In genomic region chr5:79261907-79262306, GRCh38 we compare ENCODE assay signal across 33 cellular contexts. TPM values are rescaled to one million over a fixed set of nuclear protein-coding genes. Genes with fewer than 3 reads are reported as not detected.
A peak's percentile ranks its signal among the peaks of the same experiment; 100 is the strongest.
DNase-seq lines count a peak whose midpoint lies in the region; ATAC-seq and TF ChIP-seq lines count a peak whose summit lies in the region.
"Had no signal": no experiment of that assay in that cellular context is flagged by ENCODE, and none has a peak within 500 bp of the region (broad histone marks: within the 10 kb centered on the region; RNA-seq: fewer than 3 reads in every experiment).

No MANE protein-coding gene starts in this region.

- ATAC-seq in HG03565 (IDR thresholded peaks at IDR 0.05; ENCODE audit: unreplicated experiment) = peak; percentile 59
- ATAC-seq in activated T-helper 17 cell treated with anti-CD3 and anti-CD28 coated beads, Interleukin-2, amount 50 U/mL, for 72 hours (replicated peaks) = peak; percentile 56
- ATAC-seq in naive thymus-derived CD8-positive, alpha-beta T cell = peak; percentile 30 to 62
- ATAC-seq: left lobe of liver; pancreas; stimulated activated memory B cell treated with anti-CD40 and anti-IgM and Interleukin-4, amounts not matched to agents 10 μg/mL and 1 μg/mL and 100 μg/mL, for 72 hours; T-cell; upper lobe of right lung had no signal

- H3K27me3 Mint-ChIP-seq in activated T-helper 17 cell treated with anti-CD3 and anti-CD28 coated beads, Interleukin-2, amount 50 U/mL, for 72 hours = no peaks in the 10 kb centered on the region
- H3K27me3 Mint-ChIP-seq in naive thymus-derived CD8-positive, alpha-beta T cell = no peaks in the 10 kb centered on the region
- H3K27me3 Mint-ChIP-seq in type B pancreatic cell = no peaks in the 10 kb centered on the region
- H3K27me3 Mint-ChIP-seq: memory B cell; stimulated activated memory B cell treated with anti-CD40 and anti-IgM and Interleukin-4, amounts not matched to agents 10 μg/mL and 1 μg/mL and 100 μg/mL, for 72 hours; T-cell had no signal

- no peak overlapping the region for H3K27ac Mint-ChIP-seq in activated T-helper 17 cell treated with anti-CD3 and anti-CD28 coated beads, Interleukin-2, amount 50 U/mL, for 72 hours
- peak overlapping the region in 2 of 10 donors; percentile 6 to 10 for H3K27ac Mint-ChIP-seq in naive thymus-derived CD8-positive, alpha-beta T cell
- H3K27ac Mint-ChIP-seq in type B pancreatic cell = no peak overlapping the region
- H3K27ac Mint-ChIP-seq: activated T-helper 1 cell treated with anti-CD3 and anti-CD28 coated beads, Interleukin-12 subunit alpha, Interleukin-12 subunit beta, Interleukin-2, Interleukin-4 antibody, amounts not matched to agents 30 ng/mL and 10 ng/mL and 1 ng/mL, durations not matched to agents 14 hours and 24 hours and 36 hours; memory B cell; nephron progenitor cell; stimulated activated memory B cell treated with anti-CD40 and anti-IgM and Interleukin-4, amounts not matched to agents 10 μg/mL and 1 μg/mL and 100 μg/mL, for 72 hours; T-cell had no signal

- no peaks in the 10 kb centered on the region for H3K36me3 Mint-ChIP-seq in activated T-helper 17 cell treated with anti-CD3 and anti-CD28 coated beads, Interleukin-2, amount 50 U/mL, for 72 hours (ENCODE audit: low read depth)
- peaks cover 0 to 17% (median 0%) of the 10 kb centered on the region in 3 donors for H3K36me3 Mint-ChIP-seq in naive thymus-derived CD8-positive, alpha-beta T cell
- peaks cover 3% of the 10 kb centered on the region for H3K36me3 Mint-ChIP-seq in type B pancreatic cell
- H3K36me3 Mint-ChIP-seq: stimulated activated memory B cell treated with anti-CD40 and anti-IgM and Interleukin-4, amounts not matched to agents 10 μg/mL and 1 μg/mL and 100 μg/mL, for 72 hours had no signal

- no peak overlapping the region for H3K4me3 Mint-ChIP-seq in activated T-helper 17 cell treated with anti-CD3 and anti-CD28 coated beads, Interleukin-2, amount 50 U/mL, for 72 hours
- H3K4me3 Mint-ChIP-seq in naive thymus-derived CD8-positive, alpha-beta T cell = peak overlapping the region in 5 of 10 donors; percentile 7 to 56 (median 27)
- no peak overlapping the region for H3K4me3 Mint-ChIP-seq in type B pancreatic cell
- H3K4me3 Mint-ChIP-seq: activated T-helper 1 cell treated with anti-CD3 and anti-CD28 coated beads, Interleukin-12 subunit alpha, Interleukin-12 subunit beta, Interleukin-2, Interleukin-4 antibody, amounts not matched to agents 30 ng/mL and 10 ng/mL and 1 ng/mL, durations not matched to agents 14 hours and 24 hours and 36 hours; memory B cell; nephron progenitor cell; stimulated activated memory B cell treated with anti-CD40 and anti-IgM and Interleukin-4, amounts not matched to agents 10 μg/mL and 1 μg/mL and 100 μg/mL, for 72 hours; T-cell had no signal

- peak; percentile 12 for DNase-seq in activated CD4-positive, alpha-beta T cell treated with anti-CD3 and anti-CD28 coated beads for 48 hours
- DNase-seq in activated CD4-positive, alpha-beta T cell treated with anti-CD3 and anti-CD28 coated beads for 4 hours = no peak
- DNase-seq in naive thymus-derived CD8-positive, alpha-beta T cell = no peak
- no peak for DNase-seq in type B pancreatic cell (ENCODE audit: extremely low spot score, unreplicated experiment)
- no peak for DNase-seq in HCEC 1CT
- no peak for DNase-seq in NCI-H345 treated with DMSO at 0.1 percent for 48 hours (lab: John Stamatoyannopoulos, UW; ENCODE audit: unreplicated experiment)
- DNase-seq: 8988T; activated CD4-positive, alpha-beta T cell treated with anti-CD3 and anti-CD28 coated beads, Interleukin-2, amount 50 U/mL, for 4 hours; activated naive CD4-positive, alpha-beta T cell treated with anti-CD3 and anti-CD28 coated beads, Interleukin-2, amount 50 U/mL, for 16 hours; C1 segment of cervical spinal cord; colonic mucosa; COR-L47; DMS79; effector CD8-positive, alpha-beta T cell; GF-D8; GOT3; hypothalamus; Kasumi-1; MV-4-11; NCI-H1436; NCI-H446 treated with DMSO at 0.1 percent for 48 hours; NCI-H774; nephron progenitor cell; pancreas; stimulated activated CD4-positive, alpha-beta T cell treated with anti-CD3 and anti-CD28 coated beads, Interleukin-15, amount 100 ng/mL, for 24 hours; T-cell; upper lobe of right lung had no signal

- no peaks in the 10 kb centered on the region for H3K9me3 Mint-ChIP-seq in activated T-helper 17 cell treated with anti-CD3 and anti-CD28 coated beads, Interleukin-2, amount 50 U/mL, for 72 hours
- no peaks in the 10 kb centered on the region for H3K9me3 Mint-ChIP-seq in naive thymus-derived CD8-positive, alpha-beta T cell
- no peaks in the 10 kb centered on the region for H3K9me3 Mint-ChIP-seq in type B pancreatic cell
- H3K9me3 Mint-ChIP-seq: activated T-helper 1 cell treated with anti-CD3 and anti-CD28 coated beads, Interleukin-12 subunit alpha, Interleukin-12 subunit beta, Interleukin-2, Interleukin-4 antibody, amounts not matched to agents 30 ng/mL and 10 ng/mL and 1 ng/mL, durations not matched to agents 14 hours and 24 hours and 36 hours; memory B cell; nephron progenitor cell; stimulated activated memory B cell treated with anti-CD40 and anti-IgM and Interleukin-4, amounts not matched to agents 10 μg/mL and 1 μg/mL and 100 μg/mL, for 72 hours; T-cell had no signal

- no peak for TF ChIP-seq CTCF in type B pancreatic cell (conservative IDR thresholded peaks at IDR 0.05)

- H3K4me1 Mint-ChIP-seq in activated T-helper 17 cell treated with anti-CD3 and anti-CD28 coated beads, Interleukin-2, amount 50 U/mL, for 72 hours = peaks cover 9% of the 10 kb centered on the region
- peaks cover 12 to 62% (median 44%) of the 10 kb centered on the region in 4 donors for H3K4me1 Mint-ChIP-seq in naive thymus-derived CD8-positive, alpha-beta T cell
- H3K4me1 Mint-ChIP-seq in type B pancreatic cell (ENCODE audit: unreplicated experiment) = peaks cover 3% of the 10 kb centered on the region
- H3K4me1 Mint-ChIP-seq: nephron progenitor cell had no signal

- POLR2A ChIA-PET in naive thymus-derived CD8-positive, alpha-beta T cell (lab: Charles Lee) = interaction anchor here (0.8 kb wide), 1 partner anchor 26 kb away, joined by 3 read pairs; the partner anchor contains the start of gene JMY

RNA-seq across cellular contexts. Expression of gene JMY, which starts 26.0 kb away (rescaled TPM):
- total RNA-seq in activated T-helper 17 cell treated with anti-CD3 and anti-CD28 coated beads, Interleukin-2, amount 50 U/mL, for 72 hours = 10 to 100 TPM; 11.2 to 13.9 TPM
- 10 to 100 TPM; 27.1 to 27.3 TPM for total RNA-seq in naive thymus-derived CD8-positive, alpha-beta T cell
- 1 to 10 TPM; 5.3 to 5.7 (median 5.6) TPM for polyA plus RNA-seq in naive thymus-derived CD8-positive, alpha-beta T cell
- 11.6 and 13.0 TPM in 2 replicates for total RNA-seq in type B pancreatic cell (ENCODE audit: low replicate concordance)
